1 cellular context compared by ENCODE assay signal in genomic region chr6:5294392-5295211, GRCh38.
TF ChIP-seq lines count a peak whose summit lies in the region.

No MANE protein-coding gene starts in this region.

TF ChIP-seq in K562, 482 proteins besides CTCF, POLR2A, EP300 and RAD21 (continued from another document and continues in another):
- TF ChIP-seq ZNF592 (IDR thresholded peaks at IDR 0.05), result peak; percentile 89
- no peak; the same call in 1 of the 2 replicates for TF ChIP-seq ZBTB2 (IDR thresholded peaks at IDR 0.05)
- no peak for TF ChIP-seq CREB3L1 (IDR thresholded peaks at IDR 0.05; ENCODE audit: borderline replicate concordance, low read depth)
- TF ChIP-seq IRF9 (tag; IDR thresholded peaks at IDR 0.05), result no peak
- TF ChIP-seq MTA3 (IDR thresholded peaks at IDR 0.05; ENCODE audit: borderline replicate concordance), result peak; percentile 49; the same call in 1 of the 2 replicates
- no peak for TF ChIP-seq XRCC5 (IDR thresholded peaks at IDR 0.05; ENCODE audit: low read depth, low read length)
- no peak for TF ChIP-seq ZNF431 (CRISPR knock-in tag; IDR thresholded peaks at IDR 0.05)
- TF ChIP-seq JUND (IDR thresholded peaks at IDR 0.05; ENCODE audit: borderline replicate concordance, low read depth, low read length), result no peak
- 0 out of 3 replicates have a peak, but pooled peaks have one; percentile 15 for TF ChIP-seq JUND (tag; IDR thresholded peaks at IDR 0.05; ENCODE audit: borderline replicate concordance, low read depth, low read length)
- 0 out of 2 replicates have a peak, but pooled peaks have one; percentile 22 for TF ChIP-seq HMGXB4 (CRISPR knock-in tag; IDR thresholded peaks at IDR 0.05)
- peak; percentile 40; the same call in 1 of the 2 replicates for TF ChIP-seq MGA (IDR thresholded peaks at IDR 0.05)
- no peak for TF ChIP-seq HOMEZ (CRISPR knock-in tag; IDR thresholded peaks at IDR 0.05)
- TF ChIP-seq HMBOX1 (IDR thresholded peaks at IDR 0.05), result peak; percentile 57; the same call in 1 of the 2 replicates
- TF ChIP-seq TFE3 (CRISPR knock-in tag; IDR thresholded peaks at IDR 0.05), result no peak
- TF ChIP-seq ATF3 (IDR thresholded peaks at IDR 0.05), result 0 out of 2 replicates have a peak, but pooled peaks have one; percentile 12
- TF ChIP-seq ATF3 (CRISPR knock-in tag; conservative IDR thresholded peaks at IDR 0.05), result no peak
- TF ChIP-seq ZNF212 (CRISPR knock-in tag; IDR thresholded peaks at IDR 0.05), result no peak
- TF ChIP-seq ZNF408 (CRISPR knock-in tag; IDR thresholded peaks at IDR 0.05; ENCODE audit: low read depth), result no peak
